27 cellular contexts compared by ENCODE assay signal in genomic region chr18:77761332-77761731, GRCh38.
"Had no signal": no experiment of that assay in that cellular context is flagged by ENCODE, and none has a peak within 500 bp of the region (broad histone marks: within the 10 kb centered on the region; RNA-seq: fewer than 3 reads in every experiment).

No MANE protein-coding gene starts in this region.

- H3K36me3 Mint-ChIP-seq: mesothelial cell of epicardium, naive B cell had no signal

- ATAC-seq: effector memory CD8-positive, alpha-beta T cell; esophagus mucosa; gastrocnemius medialis; heart right ventricle; left cardiac atrium; left lung; left ventricle myocardium superior; lower lobe of right lung; mucosa of descending colon had no signal

- H3K9me3 Mint-ChIP-seq: dendritic cell treated with granulocyte-macrophage colony-stimulating factor and Interleukin-4, amounts not matched to agents 40 ng/mL and 50 ng/mL, for 4 days; effector memory CD8-positive, alpha-beta T cell; mesothelial cell of epicardium had no signal

- H3K4me1 Mint-ChIP-seq: mesothelial cell of epicardium had no signal

- DNase-seq: colonic mucosa; cortex of kidney; effector CD8-positive, alpha-beta T cell; effector memory CD8-positive, alpha-beta T cell; endodermal cell; erythroblast; esophagus squamous epithelium; foreskin fibroblast; foreskin melanocyte; gastrocnemius medialis; glutamatergic neuron; head of caudate nucleus; heart right ventricle; hippocampal formation; left cardiac atrium; left lung; left ventricle myocardium superior; lower lobe of right lung; mesenchymal stem cell; mucosa of descending colon; naive B cell had no signal

- H3K9me3 ChIP-seq: colonic mucosa, esophagus squamous epithelium, gastrocnemius medialis, heart right ventricle, left lung, lower lobe of right lung, mucosa of descending colon had no signal

- FAIRE-seq: endometrium, islet of Langerhans, keratinocyte had no signal

- H3K4me3 Mint-ChIP-seq: dendritic cell treated with granulocyte-macrophage colony-stimulating factor and Interleukin-4, amounts not matched to agents 40 ng/mL and 50 ng/mL, for 4 days; effector memory CD8-positive, alpha-beta T cell; endodermal cell; mesothelial cell of epicardium; naive B cell had no signal

- H3K27ac Mint-ChIP-seq: dendritic cell treated with granulocyte-macrophage colony-stimulating factor and Interleukin-4, amounts not matched to agents 40 ng/mL and 50 ng/mL, for 4 days; effector memory CD8-positive, alpha-beta T cell; endodermal cell; mesothelial cell of epicardium had no signal
